ENCODE assay signal across 8 cellular contexts in genomic region chr10:37976091-37976879, GRCh38. TPM values are rescaled to one million over a fixed set of nuclear protein-coding genes. Genes with fewer than 3 reads are reported as not detected.
A peak's percentile ranks its signal among the peaks of the same experiment; 100 is the strongest.
DNase-seq lines count a peak whose midpoint lies in the region; ATAC-seq and TF ChIP-seq lines count a peak whose summit lies in the region.

TSS of gene ZNF25 (minus strand) at chr10:37976647. CDS start at chr10:37971722, 4,925 bp downstream.

- peaks cover 0 to 3% (median 0%) of the 10 kb centered on the region in 7 donors for H3K9me3 Mint-ChIP-seq in CD14-positive monocyte
- no peaks in the 10 kb centered on the region for H3K9me3 Mint-ChIP-seq in dendritic cell treated with granulocyte-macrophage colony-stimulating factor and Interleukin-4, amounts not matched to agents 40 ng/mL and 50 ng/mL, for 4 days

- H3K4me1 ChIP-seq in left lung, result peaks cover 0 to 17% of the 10 kb centered on the region in 2 donors

- no peaks in the 10 kb centered on the region for H3K27me3 ChIP-seq in left lung

- peaks cover 0 to 3% (median 0%) of the 10 kb centered on the region in 3 donors for H3K27me3 Mint-ChIP-seq in CD14-positive monocyte (ENCODE audit: low read depth in 3 of 3)
- H3K27me3 Mint-ChIP-seq in dendritic cell treated with granulocyte-macrophage colony-stimulating factor and Interleukin-4, amounts not matched to agents 40 ng/mL and 50 ng/mL, for 4 days, result no peaks in the 10 kb centered on the region

- intact Hi-C loops in CD14-positive monocyte (cut with micrococcal nuclease) (loop anchor here (2.0 to 10.0 kb wide), 5 partner anchors 35 to 121 kb away; partner anchors contain the start of genes ZNF248 (in 2 of the 2), ZNF33A (in 2 of the 2) and ZNF37A (in 1 of the 2)), left lung (cut with DNase I) (no loop called here)
- intact Hi-C loops in dendritic cell treated with granulocyte-macrophage colony-stimulating factor and Interleukin-4, amounts not matched to agents 40 ng/mL and 50 ng/mL, for 4 days (cut with micrococcal nuclease), result loop anchor here (1.0 kb wide), 3 partner anchors 34 to 119 kb away; partner anchors contain the start of genes ZNF248, ZNF33A and ZNF37A

- ATAC-seq in GM19351 (IDR thresholded peaks at IDR 0.05; ENCODE audit: unreplicated experiment) (peak; percentile 91), HG03521 (IDR thresholded peaks at IDR 0.05; ENCODE audit: unreplicated experiment) (peak; percentile 95), left lung (peak; percentile 98)

- peak within 1 kb of the TSS; percentile 89 to 95 for H3K4me3 Mint-ChIP-seq in CD14-positive monocyte
- peak within 1 kb of the TSS; percentile 92 for H3K4me3 Mint-ChIP-seq in dendritic cell treated with granulocyte-macrophage colony-stimulating factor and Interleukin-4, amounts not matched to agents 40 ng/mL and 50 ng/mL, for 4 days

- peak; percentile 88 for TF ChIP-seq CTCF in CD14-positive monocyte (IDR thresholded peaks at IDR 0.05)
- peak; percentile 83 to 96 for TF ChIP-seq CTCF in left lung (IDR thresholded peaks at IDR 0.05)

- no peaks in the 10 kb centered on the region for H3K9me3 ChIP-seq in left lung

- peaks cover 4 to 7% of the 10 kb centered on the region in 2 donors for H3K36me3 Mint-ChIP-seq in CD14-positive monocyte
- H3K36me3 Mint-ChIP-seq in dendritic cell treated with granulocyte-macrophage colony-stimulating factor and Interleukin-4, amounts not matched to agents 40 ng/mL and 50 ng/mL, for 4 days (ENCODE audit: low read depth), result peaks cover 14% of the 10 kb centered on the region

- DNase-seq in CD14-positive monocyte (ENCODE audit: low spot score) (peak; percentile 98), NCI-H69 (lab: John Stamatoyannopoulos, UW) (peak; percentile 96), left lung (peak; percentile 98 to 99)
- peak; percentile 87 to 99 for DNase-seq in activated CD4-positive, alpha-beta T cell treated with anti-CD3 and anti-CD28 coated beads, Interleukin-2, amount 50 U/mL, for 24 hours (ENCODE audit: low read depth in 1 of 2, low spot score in 1 of 2)
- peak; percentile 93 to 97 for DNase-seq in stimulated activated CD4-positive, alpha-beta T cell treated with anti-CD3 and anti-CD28 coated beads, Interleukin-2, amount 100 ng/mL, for 48 hours

- H3K27ac Mint-ChIP-seq in CD14-positive monocyte, result peak within 1 kb of the TSS; percentile 89 to 96 (median 92)
- peak within 1 kb of the TSS; percentile 97 for H3K27ac Mint-ChIP-seq in dendritic cell treated with granulocyte-macrophage colony-stimulating factor and Interleukin-4, amounts not matched to agents 40 ng/mL and 50 ng/mL, for 4 days

- H3K4me3 ChIP-seq in left lung, result peak within 1 kb of the TSS; percentile 63 to 69

- H3K4me1 Mint-ChIP-seq in CD14-positive monocyte, result peaks cover 20% of the 10 kb centered on the region
- H3K4me1 Mint-ChIP-seq in dendritic cell treated with granulocyte-macrophage colony-stimulating factor and Interleukin-4, amounts not matched to agents 40 ng/mL and 50 ng/mL, for 4 days (ENCODE audit: low read depth), result peaks cover 23% of the 10 kb centered on the region

- peak within 1 kb of the TSS; percentile 94 to 98 for H3K27ac ChIP-seq in left lung

- no peaks in the 10 kb centered on the region for H3K36me3 ChIP-seq in left lung

RNA-seq across cellular contexts. Expression of gene ZNF25, which starts in this region (rescaled TPM):
- polyA plus RNA-seq in CD14-positive monocyte, result 1 to 10 TPM; 5.5 to 6.2 TPM
- 10 to 100 TPM in 1 of 2 donors, 1 to 10 TPM in 1; 8.7 to 11.5 TPM for total RNA-seq in left lung

Comparison
In these comparisons a context has a peak if more than half of its experiments do, and no peak if none do; other contexts are left out.
1. Peak in every context shown above with its lines: DNase-seq, ATAC-seq, H3K4me3 ChIP-seq and H3K27ac ChIP-seq.
2. intact Hi-C loops: an anchor here in CD14-positive monocyte (2.0 to 10.0 kb wide) and dendritic cell treated with granulocyte-macrophage colony-stimulating factor and Interleukin-4, amounts not matched to agents 40 ng/mL and 50 ng/mL, for 4 days (1.0 kb wide); none called in left lung.